Comparison of ENCODE assay signal across 8 cellular contexts in genomic region chr22:39349506-39349966, GRCh38. TPM values are rescaled to one million over a fixed set of nuclear protein-coding genes. Genes with fewer than 3 reads are reported as not detected.
A peak's percentile ranks its signal among the peaks of the same experiment; 100 is the strongest.
DNase-seq lines count a peak whose midpoint lies in the region; ATAC-seq, FAIRE-seq and TF ChIP-seq lines count a peak whose summit lies in the region.

No MANE protein-coding gene starts in this region.

- TF ChIP-seq POLR2A in tibial nerve (IDR thresholded peaks at IDR 0.05): no peak

- peak overlapping the region; percentile 20 to 95 (median 91); a peak in 21 of 22 replicates for H3K27ac ChIP-seq in BLaER1 treated with 17β-estradiol and CSF1 and Interleukin-3, amounts not matched to agents 10 nM and 100 nM
- H3K27ac ChIP-seq in dorsolateral prefrontal cortex (peak overlapping the region; percentile 63 to 98 (median 91)), tibial nerve (peak overlapping the region; percentile 72 to 93 (median 88)), foreskin keratinocyte (no peak overlapping the region)

- peaks cover 0 to 40% (median 29%) of the 10 kb centered on the region in 11 experiments; a peak in 17 of 22 replicates for H4K20me1 ChIP-seq in BLaER1 treated with 17β-estradiol and CSF1 and Interleukin-3, amounts not matched to agents 10 nM and 100 nM

- no peaks in the 10 kb centered on the region for H3K27me3 ChIP-seq in BLaER1 treated with 17β-estradiol and CSF1 and Interleukin-3, amounts not matched to agents 10 nM and 100 nM
- H3K27me3 ChIP-seq in dorsolateral prefrontal cortex (no peaks in the 10 kb centered on the region), tibial nerve (no peaks in the 10 kb centered on the region), foreskin keratinocyte (peaks cover 14% of the 10 kb centered on the region)

- H3K36me3 ChIP-seq in BLaER1 treated with 17β-estradiol and CSF1 and Interleukin-3, amounts not matched to agents 10 nM and 100 nM: peaks cover 0 to 3% (median 0%) of the 10 kb centered on the region in 11 experiments; a peak in 1 of 22 replicates
- no peaks in the 10 kb centered on the region for H3K36me3 ChIP-seq in tibial nerve

- TF ChIP-seq CTCF in dorsolateral prefrontal cortex (IDR thresholded peaks at IDR 0.05 in 54 of 56, conservative IDR thresholded peaks at IDR 0.05 in 2 of 56; ENCODE audit: low read depth in 1 of 56, partially characterized antibody in 56 of 56) (no peak), tibial nerve (IDR thresholded peaks at IDR 0.05) (no peak), foreskin keratinocyte (conservative IDR thresholded peaks at IDR 0.05) (no peak)

- TF ChIP-seq EP300 in tibial nerve (IDR thresholded peaks at IDR 0.05): no peak

- DNase-seq in GM19239 (ENCODE audit: insufficient read length, low spot score): peak; percentile 65
- DNase-seq in SK-N-DZ (ENCODE audit: low spot score): peak; percentile 51
- peak in 5 of 10 donors; percentile 22 to 74 (median 32) for DNase-seq in dorsolateral prefrontal cortex
- peak; percentile 64 for DNase-seq in medulla oblongata (ENCODE audit: extremely low spot score)
- DNase-seq in tibial nerve (ENCODE audit: low spot score in 2 of 2): no peak
- DNase-seq in foreskin keratinocyte: no peak

- 0 to 2% methylated on average over 5 to 25 of the region's 57 CpGs for WGBS in tibial nerve, 2 donors

- peaks cover 40 to 67% (median 65%) of the 10 kb centered on the region in 10 experiments for H3K4me1 ChIP-seq in BLaER1 treated with 17β-estradiol and CSF1 and Interleukin-3, amounts not matched to agents 10 nM and 100 nM
- H3K4me1 ChIP-seq in tibial nerve (peaks cover 0 to 31% (median 10%) of the 10 kb centered on the region in 4 donors), foreskin keratinocyte (peaks cover 10% of the 10 kb centered on the region)

- no peaks in the 10 kb centered on the region for H3K9me3 ChIP-seq in BLaER1 treated with 17β-estradiol and CSF1 and Interleukin-3, amounts not matched to agents 10 nM and 100 nM (replicated peaks in 1 of 11)
- H3K9me3 ChIP-seq in tibial nerve: no peaks in the 10 kb centered on the region

- FAIRE-seq in GM19239 (lab: Jason Lieb, UNC): no peak

- peak overlapping the region; percentile 70 to 94 (median 84) for H3K4me3 ChIP-seq in BLaER1 treated with 17β-estradiol and CSF1 and Interleukin-3, amounts not matched to agents 10 nM and 100 nM
- H3K4me3 ChIP-seq in dorsolateral prefrontal cortex (peak overlapping the region; percentile 58 to 94 (median 83)), tibial nerve (peak overlapping the region; percentile 59 to 99 (median 80))

- ATAC-seq in HG03460 (IDR thresholded peaks at IDR 0.05; ENCODE audit: unreplicated experiment) (no peak), foreskin keratinocyte (no peak)

- peak overlapping the region; percentile 83 to 97 (median 93) for H3K9ac ChIP-seq in BLaER1 treated with 17β-estradiol and CSF1 and Interleukin-3, amounts not matched to agents 10 nM and 100 nM

- intact Hi-C loops in dorsolateral prefrontal cortex (cut with DNase I): loop anchor here in 1 of 2 donors (1.0 to 10.0 kb wide), 2 partner anchors 30 to 175 kb away; partner anchors contain the start of genes ATF4 and RPL3

- H3K4me2 ChIP-seq in BLaER1 treated with 17β-estradiol and CSF1 and Interleukin-3, amounts not matched to agents 10 nM and 100 nM: peak overlapping the region; percentile 91 to 100 (median 96)

RNA-seq across cellular contexts. Expression of gene SYNGR1, which starts 0.3 kb away (rescaled TPM):
- polyA plus RNA-seq in SK-N-DZ (2014; cell fraction: cytosol; rRNA removed): 21.5 and 24.3 TPM in 2 replicates
- polyA plus RNA-seq in SK-N-DZ (2014; cell fraction: nucleus; rRNA removed): 43.1 and 61.9 TPM in 2 replicates
- total RNA-seq in dorsolateral prefrontal cortex (100 to 1,000 TPM; 108 to 421 (median 288) TPM), tibial nerve (10 to 100 TPM; 21.1 to 32.8 (median 25.5) TPM), foreskin keratinocyte (1.1 and 2.1 TPM in 2 replicates)
- polyA plus RNA-seq in foreskin keratinocyte: 3.6 and 5.4 TPM in 2 replicates

RNA-seq across cellular contexts. Expression of gene RPL3, which starts 30.1 kb away (rescaled TPM):
- 2,027 and 2,185 TPM in 2 replicates for polyA plus RNA-seq in SK-N-DZ (2014; cell fraction: cytosol; rRNA removed)
- 1,397 and 1,558 TPM in 2 replicates for polyA plus RNA-seq in SK-N-DZ (2014; cell fraction: nucleus; rRNA removed)
- total RNA-seq in dorsolateral prefrontal cortex (100 to 1,000 TPM; 562 to 963 (median 699) TPM), tibial nerve (1,000 to 10,000 TPM; 1,869 to 2,331 (median 1,970) TPM), foreskin keratinocyte (1,748 and 1,956 TPM in 2 replicates)
- polyA plus RNA-seq in foreskin keratinocyte: 2,461 and 2,465 TPM in 2 replicates

RNA-seq across cellular contexts. Expression of gene TAB1, which starts 50.0 kb away (rescaled TPM):
- 35.3 and 43.1 TPM in 2 replicates for polyA plus RNA-seq in SK-N-DZ (2014; cell fraction: cytosol; rRNA removed)
- polyA plus RNA-seq in SK-N-DZ (2014; cell fraction: nucleus; rRNA removed): 33.8 and 36.2 TPM in 2 replicates
- 10 to 100 TPM; 25.2 to 75.7 (median 46.7) TPM for total RNA-seq in dorsolateral prefrontal cortex
- 10 to 100 TPM; 29.7 to 33.7 (median 32.0) TPM for total RNA-seq in tibial nerve
- 14.6 and 15.3 TPM in 2 replicates for total RNA-seq in foreskin keratinocyte
- polyA plus RNA-seq in foreskin keratinocyte: 14.8 and 15.5 TPM in 2 replicates

Comparison
In these comparisons a context has a peak if more than half of its experiments do, and no peak if none do; other contexts are left out.
1. DNase-seq: peak in GM19239 (single experiment), SK-N-DZ (single experiment) and medulla oblongata (single experiment); none in tibial nerve (0 of 2) and foreskin keratinocyte (0 of 2).
2. Peak in every context shown above with its lines, with median percentiles within 50 percentile points of each other: H3K4me3 ChIP-seq.